ENCODE assay signal across 24 cellular contexts in the genomic region with DNA sequence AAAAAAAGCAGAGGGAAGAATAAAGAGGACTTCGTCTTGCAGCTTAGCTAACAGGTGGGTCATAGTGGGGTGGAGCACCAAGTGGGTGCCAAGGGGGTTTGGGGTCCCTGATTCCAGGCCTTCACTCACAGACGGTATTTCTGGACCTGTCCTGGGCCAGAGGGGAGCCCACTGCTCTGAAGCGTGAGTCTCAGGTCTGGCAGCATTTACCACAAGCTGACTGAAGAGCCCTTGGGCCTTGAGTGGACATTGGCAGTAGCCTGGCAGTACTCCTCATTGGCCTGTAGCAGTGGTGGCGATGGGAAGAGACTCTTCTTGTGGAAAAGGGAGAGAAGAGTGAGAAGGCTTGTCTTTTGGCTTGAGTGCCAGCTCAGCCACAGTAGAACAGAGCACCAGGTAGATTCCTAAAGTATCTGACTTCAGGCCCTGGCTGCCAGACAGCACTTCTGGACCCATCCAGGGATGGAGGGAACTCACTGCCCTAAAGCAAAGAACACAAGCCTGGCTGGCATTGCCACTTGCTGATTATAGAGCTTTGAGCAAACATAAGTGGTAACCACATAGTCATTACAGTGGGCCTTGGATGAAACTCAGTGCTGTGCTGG.
"Had no signal": no experiment of that assay in that cellular context is flagged by ENCODE, and none has a peak within 500 bp of the region (broad histone marks: within the 10 kb centered on the region; RNA-seq: fewer than 3 reads in every experiment).

No MANE protein-coding gene starts in this region.

- FAIRE-seq: colon, frontal cortex had no signal

- DNase-seq: dorsolateral prefrontal cortex; effector CD4-positive, alpha-beta T cell; hypothalamus; immature natural killer cell; islet precursor cell; kidney glomerular epithelial cell; left colon; mesendoderm; midbrain; naive thymus-derived CD8-positive, alpha-beta T cell; nephron progenitor cell; occipital lobe; ovary; psoas muscle; right cardiac atrium; sigmoid colon; stimulated activated CD4-positive, alpha-beta T cell treated with anti-CD3 and anti-CD28 coated beads, Interleukin-2, amount 100 ng/mL, for 24 hours; stimulated activated CD4-positive, alpha-beta T cell treated with anti-CD3 and anti-CD28 coated beads, Interleukin-4, amount 100 ng/mL, for 24 hours; stimulated activated naive CD4-positive, alpha-beta T cell; stimulated activated naive CD8-positive, alpha-beta T cell treated with anti-CD3 and anti-CD28 coated beads, Interleukin-15, amount 100 ng/mL, for 72 hours; trophoblast cell had no signal

- H3K27ac Mint-ChIP-seq: immature natural killer cell; naive thymus-derived CD8-positive, alpha-beta T cell; nephron progenitor cell; stimulated activated naive CD8-positive, alpha-beta T cell treated with anti-CD3 and anti-CD28 coated beads, Interleukin-15, amount 100 ng/mL, for 72 hours had no signal

- H3K4me3 ChIP-seq: dorsolateral prefrontal cortex, ovary, psoas muscle, sigmoid colon, suprapubic skin had no signal

- H3K27ac ChIP-seq: dorsolateral prefrontal cortex, ovary, psoas muscle, sigmoid colon, suprapubic skin had no signal

- ATAC-seq: left colon; naive thymus-derived CD8-positive, alpha-beta T cell; psoas muscle; right cardiac atrium; stimulated activated naive CD8-positive, alpha-beta T cell treated with anti-CD3 and anti-CD28 coated beads, Interleukin-15, amount 100 ng/mL, for 72 hours had no signal

- H3K36me3 ChIP-seq: ovary, sigmoid colon, suprapubic skin had no signal

- H3K9me3 Mint-ChIP-seq: immature natural killer cell; nephron progenitor cell; stimulated activated naive CD8-positive, alpha-beta T cell treated with anti-CD3 and anti-CD28 coated beads, Interleukin-15, amount 100 ng/mL, for 72 hours had no signal

- H3K27me3 ChIP-seq: dorsolateral prefrontal cortex, ovary, sigmoid colon, suprapubic skin had no signal

- H3K4me3 Mint-ChIP-seq: immature natural killer cell; naive thymus-derived CD8-positive, alpha-beta T cell; nephron progenitor cell; stimulated activated naive CD8-positive, alpha-beta T cell treated with anti-CD3 and anti-CD28 coated beads, Interleukin-15, amount 100 ng/mL, for 72 hours had no signal

- H3K36me3 Mint-ChIP-seq: immature natural killer cell; naive thymus-derived CD8-positive, alpha-beta T cell had no signal

- H3K9me3 ChIP-seq: ovary, psoas muscle, sigmoid colon, suprapubic skin had no signal

- H3K4me1 Mint-ChIP-seq: immature natural killer cell; naive thymus-derived CD8-positive, alpha-beta T cell; nephron progenitor cell; stimulated activated naive CD8-positive, alpha-beta T cell treated with anti-CD3 and anti-CD28 coated beads, Interleukin-15, amount 100 ng/mL, for 72 hours had no signal

- H3K4me1 ChIP-seq: psoas muscle, sigmoid colon, suprapubic skin had no signal
